1 cellular context compared by ENCODE assay signal in genomic region chr6:42879372-42880239, GRCh38.
TF ChIP-seq lines count a peak whose summit lies in the region.

TSS of gene RPL7L1 (plus strand) at chr6:42879616. CDS start at chr6:42879911, 295 bp downstream.

TF ChIP-seq in HepG2, 621 proteins besides CTCF, POLR2A, EP300 and RAD21 (continued from another document and continues in another):
- TF ChIP-seq RERE (CRISPR knock-in tag; IDR thresholded peaks at IDR 0.05; ENCODE audit: low read depth): no peak
- TF ChIP-seq ZNF576 (CRISPR knock-in tag; IDR thresholded peaks at IDR 0.05): no peak
- peak; percentile 65; the same call in 1 of the 2 replicates for TF ChIP-seq ZNF510 (CRISPR knock-in tag; IDR thresholded peaks at IDR 0.05; ENCODE audit: low read depth)
- TF ChIP-seq GATAD2A (CRISPR knock-in tag; IDR thresholded peaks at IDR 0.05): peak; percentile 51
- peak; percentile 87 for TF ChIP-seq KDM5A (IDR thresholded peaks at IDR 0.05; ENCODE audit: borderline replicate concordance, low read length)
- TF ChIP-seq CBX2 (IDR thresholded peaks at IDR 0.05; ENCODE audit: low read depth, low read length): no peak
- no peak for TF ChIP-seq CBX2 (CRISPR knock-in tag; IDR thresholded peaks at IDR 0.05; ENCODE audit: low read depth)
- peak; percentile 17; the same call in 1 of the 2 replicates for TF ChIP-seq ZNF205 (CRISPR knock-in tag; IDR thresholded peaks at IDR 0.05)
- TF ChIP-seq, protein P1, sequence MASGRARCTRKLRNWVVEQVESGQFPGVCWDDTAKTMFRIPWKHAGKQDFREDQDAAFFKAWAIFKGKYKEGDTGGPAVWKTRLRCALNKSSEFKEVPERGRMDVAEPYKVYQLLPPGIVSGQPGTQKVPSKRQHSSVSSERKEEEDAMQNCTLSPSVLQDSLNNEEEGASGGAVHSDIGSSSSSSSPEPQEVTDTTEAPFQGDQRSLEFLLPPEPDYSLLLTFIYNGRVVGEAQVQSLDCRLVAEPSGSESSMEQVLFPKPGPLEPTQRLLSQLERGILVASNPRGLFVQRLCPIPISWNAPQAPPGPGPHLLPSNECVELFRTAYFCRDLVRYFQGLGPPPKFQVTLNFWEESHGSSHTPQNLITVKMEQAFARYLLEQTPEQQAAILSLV (CRISPR knock-in tag; IDR thresholded peaks at IDR 0.05; ENCODE audit: borderline replicate concordance): no peak; the same call in 1 of the 2 replicates
- TF ChIP-seq KLF6 (CRISPR knock-in tag; IDR thresholded peaks at IDR 0.05): peak; percentile 84; the same call in 1 of the 2 replicates
- TF ChIP-seq NR1H2 (CRISPR knock-in tag; IDR thresholded peaks at IDR 0.05; ENCODE audit: borderline replicate concordance, low read depth): no peak
- TF ChIP-seq TRIM22 (IDR thresholded peaks at IDR 0.05): no peak
- peak; percentile 95; the same call in 2 of the 3 replicates for TF ChIP-seq MXI1 (IDR thresholded peaks at IDR 0.05; ENCODE audit: borderline replicate concordance, low read depth, low read length)
- no peak for TF ChIP-seq KDM1A (CRISPR knock-in tag; IDR thresholded peaks at IDR 0.05)
- TF ChIP-seq ZNF256 (CRISPR knock-in tag; conservative IDR thresholded peaks at IDR 0.05): no peak
- 0 out of 2 replicates have a peak, but pooled peaks have one; percentile 13 for TF ChIP-seq ZNF569 (CRISPR knock-in tag; IDR thresholded peaks at IDR 0.05; ENCODE audit: borderline replicate concordance)
- TF ChIP-seq ZSCAN29 (CRISPR knock-in tag; conservative IDR thresholded peaks at IDR 0.05): peak; percentile 88
- TF ChIP-seq ZZZ3 (CRISPR knock-in tag; IDR thresholded peaks at IDR 0.05; ENCODE audit: borderline replicate concordance): peak; percentile 93; the same call in 1 of the 2 replicates
- TF ChIP-seq ZNF891 (CRISPR knock-in tag; IDR thresholded peaks at IDR 0.05): peak; percentile 72; the same call in 1 of the 2 replicates
- TF ChIP-seq ISX (CRISPR knock-in tag; conservative IDR thresholded peaks at IDR 0.05): peak; percentile 94
- TF ChIP-seq ZNF232 (CRISPR knock-in tag; IDR thresholded peaks at IDR 0.05; ENCODE audit: borderline replicate concordance): peak; percentile 30; the same call in 1 of the 2 replicates
- TF ChIP-seq ZBTB44 (CRISPR knock-in tag; IDR thresholded peaks at IDR 0.05): no peak
- TF ChIP-seq, protein P2, sequence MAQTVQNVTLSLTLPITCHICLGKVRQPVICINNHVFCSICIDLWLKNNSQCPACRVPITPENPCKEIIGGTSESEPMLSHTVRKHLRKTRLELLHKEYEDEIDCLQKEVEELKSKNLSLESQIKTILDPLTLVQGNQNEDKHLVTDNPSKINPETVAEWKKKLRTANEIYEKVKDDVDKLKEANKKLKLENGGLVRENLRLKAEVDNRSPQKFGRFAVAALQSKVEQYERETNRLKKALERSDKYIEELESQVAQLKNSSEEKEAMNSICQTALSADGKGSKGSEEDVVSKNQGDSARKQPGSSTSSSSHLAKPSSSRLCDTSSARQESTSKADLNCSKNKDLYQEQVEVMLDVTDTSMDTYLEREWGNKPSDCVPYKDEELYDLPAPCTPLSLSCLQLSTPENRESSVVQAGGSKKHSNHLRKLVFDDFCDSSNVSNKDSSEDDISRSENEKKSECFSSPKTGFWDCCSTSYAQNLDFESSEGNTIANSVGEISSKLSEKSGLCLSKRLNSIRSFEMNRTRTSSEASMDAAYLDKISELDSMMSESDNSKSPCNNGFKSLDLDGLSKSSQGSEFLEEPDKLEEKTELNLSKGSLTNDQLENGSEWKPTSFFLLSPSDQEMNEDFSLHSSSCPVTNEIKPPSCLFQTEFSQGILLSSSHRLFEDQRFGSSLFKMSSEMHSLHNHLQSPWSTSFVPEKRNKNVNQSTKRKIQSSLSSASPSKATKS (CRISPR knock-in tag; IDR thresholded peaks at IDR 0.05): no peak
- TF ChIP-seq SOX5 (CRISPR knock-in tag; IDR thresholded peaks at IDR 0.05; ENCODE audit: borderline replicate concordance): peak; percentile 49; the same call in 1 of the 2 replicates
- TF ChIP-seq ZFP36L1 (CRISPR knock-in tag; IDR thresholded peaks at IDR 0.05): peak; percentile 4; the same call in 1 of the 2 replicates
- TF ChIP-seq HOXA9 (CRISPR knock-in tag; IDR thresholded peaks at IDR 0.05; ENCODE audit: borderline replicate concordance): no peak; the same call in 1 of the 2 replicates
- TF ChIP-seq HMG20A (CRISPR knock-in tag; IDR thresholded peaks at IDR 0.05; ENCODE audit: borderline replicate concordance): no peak
- no peak for TF ChIP-seq ZNF749 (CRISPR knock-in tag; IDR thresholded peaks at IDR 0.05; ENCODE audit: borderline replicate concordance)
- peak; percentile 40; the same call in 1 of the 2 replicates for TF ChIP-seq THRA (CRISPR knock-in tag; IDR thresholded peaks at IDR 0.05; ENCODE audit: borderline replicate concordance)
- TF ChIP-seq ZKSCAN8 (CRISPR knock-in tag; IDR thresholded peaks at IDR 0.05; ENCODE audit: borderline replicate concordance): peak; percentile 41; the same call in 1 of the 2 replicates
- TF ChIP-seq ZHX2 (IDR thresholded peaks at IDR 0.05; ENCODE audit: low read depth): peak; percentile 89
- peak; percentile 96 for TF ChIP-seq ZHX2 (CRISPR knock-in tag; IDR thresholded peaks at IDR 0.05; ENCODE audit: borderline replicate concordance)
- no peak for TF ChIP-seq ZNF333 (CRISPR knock-in tag; IDR thresholded peaks at IDR 0.05; ENCODE audit: borderline replicate concordance)
- no peak for TF ChIP-seq GFI1 (CRISPR knock-in tag; IDR thresholded peaks at IDR 0.05; ENCODE audit: borderline replicate concordance)
- no peak for TF ChIP-seq SKI (IDR thresholded peaks at IDR 0.05; ENCODE audit: partially characterized antibody)
- peak; percentile 90 for TF ChIP-seq ASH2L (IDR thresholded peaks at IDR 0.05; ENCODE audit: insufficient read length, low read depth, low read length)
- no peak for TF ChIP-seq HIC2 (CRISPR knock-in tag; IDR thresholded peaks at IDR 0.05; ENCODE audit: low read depth)
- no peak for TF ChIP-seq ZNF589 (CRISPR knock-in tag; conservative IDR thresholded peaks at IDR 0.05)
